ENCODE assay signal across 8 cellular contexts in the genomic region with DNA sequence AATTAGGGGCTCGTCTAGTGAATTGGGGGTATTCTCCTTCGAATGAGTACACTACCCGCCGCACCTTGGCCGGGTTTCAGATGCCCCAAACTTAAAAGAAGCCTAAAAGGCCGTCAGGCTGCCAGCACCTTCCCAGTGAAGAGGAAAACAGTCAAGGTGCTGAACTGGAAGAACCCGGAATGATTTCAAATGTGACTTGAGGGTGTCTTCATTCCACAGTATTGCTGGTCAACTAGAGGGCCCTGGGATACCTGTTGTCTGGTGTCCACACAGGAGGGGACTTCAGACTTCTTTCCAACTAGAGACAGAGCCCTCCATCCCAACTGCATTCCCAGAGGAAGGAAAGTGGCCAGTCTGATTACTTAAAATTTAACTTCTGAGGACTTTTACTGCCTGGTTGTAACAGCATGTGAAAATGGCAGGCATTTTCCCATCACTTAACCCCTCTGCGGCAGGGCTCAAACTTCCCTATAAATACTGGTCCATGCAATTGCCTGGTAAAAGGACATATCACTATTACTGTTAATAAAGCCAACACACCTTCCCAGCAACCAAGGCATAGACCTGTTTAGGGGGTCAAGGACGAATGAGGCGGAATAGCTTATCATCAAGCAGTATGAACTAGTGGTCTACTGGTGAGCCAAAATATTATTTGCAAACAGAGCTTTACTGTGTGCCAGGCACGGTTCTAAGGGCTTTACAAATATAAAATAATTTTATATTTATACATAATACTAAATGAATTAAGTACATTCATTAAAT. TPM values are rescaled to one million over a fixed set of nuclear protein-coding genes. Genes with fewer than 3 reads are reported as not detected.
DNase-seq lines count a peak whose midpoint lies in the region; ATAC-seq and TF ChIP-seq lines count a peak whose summit lies in the region.

No MANE protein-coding gene starts in this region.

- CTCF ChIA-PET in AG04449 (lab: Yijun Ruan, JAX), result interaction anchor here (0.6 to 1.0 kb wide), 2 partner anchors 11 to 20 kb away, joined by 3 read pairs; no protein-coding TSS in a partner anchor

- H3K4me3 Mint-ChIP-seq in IgD-negative memory B cell, result peak overlapping the region; percentile 96 to 99 (median 97)

- no peaks in the 10 kb centered on the region for H3K27me3 ChIP-seq in mucosa of stomach (ENCODE audit: control insufficient read depth, insufficient read depth, low read length)

- no peaks in the 10 kb centered on the region for H3K36me3 Mint-ChIP-seq in IgD-negative memory B cell

- no peaks in the 10 kb centered on the region for H3K27me3 Mint-ChIP-seq in IgD-negative memory B cell

- peak overlapping the region in 2 of 3 donors; percentile 73 to 90 for H3K27ac Mint-ChIP-seq in IgD-negative memory B cell

- no peaks in the 10 kb centered on the region for H3K36me3 ChIP-seq in mucosa of stomach (ENCODE audit: control insufficient read depth, insufficient read depth, low read length)

- peaks cover 19% of the 10 kb centered on the region for H3K4me1 ChIP-seq in mucosa of stomach (ENCODE audit: control insufficient read depth, insufficient read depth, low read length)

- TF ChIP-seq CTCF in AG04449 (IDR thresholded peaks at IDR 0.05; ENCODE audit: insufficient read depth, low read length, missing control alignments) (no peak), cardiac fibroblast (IDR thresholded peaks at IDR 0.05; ENCODE audit: low read depth, low read length) (no peak)

- H3K4me3 ChIP-seq in AG04449 (ENCODE audit: low read depth, low read length), result peak overlapping the region; percentile 99
- H3K4me3 ChIP-seq in cardiac fibroblast (replicated peaks in 1 of 2; ENCODE audit: low read depth in 2 of 2, low read length in 2 of 2), result peak overlapping the region; percentile 77 to 100
- H3K4me3 ChIP-seq in mucosa of stomach (ENCODE audit: low read length), result peak overlapping the region; percentile 86

- POLR2A ChIA-PET in AG04449 (lab: Yijun Ruan, JAX), result no interaction called here

- H3K4me1 Mint-ChIP-seq in IgD-negative memory B cell, result peaks cover 13 to 16% (median 14%) of the 10 kb centered on the region in 3 donors

- no peaks in the 10 kb centered on the region for H3K9me3 ChIP-seq in mucosa of stomach (ENCODE audit: control insufficient read depth, low read length)

- intact Hi-C loops in sciatic nerve (cut with DNase I), result no loop called here

- ATAC-seq in sciatic nerve, result no peak

- peak overlapping the region; percentile 83 for H3K9ac ChIP-seq in mucosa of stomach (ENCODE audit: low read length)

- no peak for DNase-seq in AG04449 (ENCODE audit: low read depth, low spot score)
- DNase-seq in cardiac fibroblast (ENCODE audit: low read depth in 2 of 2), result no peak
- no peak for DNase-seq in RKO (ENCODE audit: low spot score)
- no peak for DNase-seq in COLO668 (lab: John Stamatoyannopoulos, UW; ENCODE audit: unreplicated experiment)
- DNase-seq in DMS79 (lab: John Stamatoyannopoulos, UW), result no peak
- DNase-seq in sciatic nerve (ENCODE audit: low spot score), result no peak

- H3K9me3 Mint-ChIP-seq in IgD-negative memory B cell, result no peaks in the 10 kb centered on the region

RNA-seq across cellular contexts. Expression of a gene that starts 0.7 kb away (rescaled TPM):
- 23.2 TPM for polyA plus RNA-seq in IgD-negative memory B cell
- 349 TPM for total RNA-seq in sciatic nerve
